Comparison of ENCODE assay signal across 9 cellular contexts in genomic region chr4:13654158-13654797, GRCh38. TPM values are rescaled to one million over a fixed set of nuclear protein-coding genes. Genes with fewer than 3 reads are reported as not detected.
DNase-seq lines count a peak whose midpoint lies in the region; ATAC-seq and TF ChIP-seq lines count a peak whose summit lies in the region.
"Had no signal": no experiment of that assay in that cellular context is flagged by ENCODE, and none has a peak within 500 bp of the region (broad histone marks: within the 10 kb centered on the region; RNA-seq: fewer than 3 reads in every experiment).

No MANE protein-coding gene starts in this region.

- H3K27me3 Mint-ChIP-seq in activated T-cell treated with anti-CD3 and anti-CD28 coated beads, Interleukin-2, amount 50 U/mL, for 24 hours = peaks cover 6% of the 10 kb centered on the region

- no peaks in the 10 kb centered on the region for H3K79me2 ChIP-seq in OCI-LY1 (ENCODE audit: insufficient read depth, low read length)

- no peak overlapping the region for H3K27ac ChIP-seq in OCI-LY1 (ENCODE audit: low read depth, low read length, poor library complexity, severe bottlenecking)
- H3K27ac ChIP-seq in mucosa of rectum (ENCODE audit: low read depth in 2 of 2, low read length in 2 of 2) = no peak overlapping the region
- H3K27ac ChIP-seq: epithelial cell of prostate had no signal

- no peaks in the 10 kb centered on the region for H3F3A ChIP-seq in OCI-LY1 (ENCODE audit: insufficient read depth, low read length)

- no peak overlapping the region for H2AFZ ChIP-seq in OCI-LY1 (ENCODE audit: low read length)

- no peaks in the 10 kb centered on the region for H3K9me3 ChIP-seq in OCI-LY1 (ENCODE audit: low read length)
- no peaks in the 10 kb centered on the region for H3K9me3 ChIP-seq in mucosa of rectum (ENCODE audit: control insufficient read depth in 2 of 2, low read length in 2 of 2)

- H3K4me1 ChIP-seq in OCI-LY1 (ENCODE audit: insufficient read depth, low read length, severe bottlenecking) = no peaks in the 10 kb centered on the region
- peaks cover 0 to 7% of the 10 kb centered on the region in 2 donors for H3K4me1 ChIP-seq in mucosa of rectum (ENCODE audit: control insufficient read depth in 2 of 2, insufficient read depth in 2 of 2, low read length in 2 of 2)

- peak overlapping the region; percentile 81 for H3K4me2 ChIP-seq in OCI-LY1 (ENCODE audit: low read length)

- peaks cover 18% of the 10 kb centered on the region for H3K4me1 Mint-ChIP-seq in activated T-cell treated with anti-CD3 and anti-CD28 coated beads, Interleukin-2, amount 50 U/mL, for 24 hours (ENCODE audit: low read depth)

- H3K9ac ChIP-seq in OCI-LY1 (ENCODE audit: low read length) (peak overlapping the region; percentile 53; the same call in 1 of the 2 replicates), mucosa of rectum (ENCODE audit: low read depth in 1 of 2, low read length in 2 of 2) (no peak overlapping the region)

- H3K36me3 ChIP-seq in OCI-LY1 (ENCODE audit: insufficient read depth, low read length) = no peaks in the 10 kb centered on the region
- H3K36me3 ChIP-seq in mucosa of rectum (ENCODE audit: control insufficient read depth in 2 of 2, insufficient read depth in 2 of 2, low read length in 2 of 2) = no peaks in the 10 kb centered on the region

- H4K20me1 ChIP-seq in OCI-LY1 (ENCODE audit: insufficient read depth, low read length) = no peaks in the 10 kb centered on the region

- H3K4me3 Mint-ChIP-seq in activated T-cell treated with anti-CD3 and anti-CD28 coated beads, Interleukin-2, amount 50 U/mL, for 24 hours = peak overlapping the region; percentile 78

- TF ChIP-seq CTCF in OCI-LY1 (IDR thresholded peaks at IDR 0.05; ENCODE audit: low read length) = peak; percentile 58

- no peaks in the 10 kb centered on the region for H3K9me3 Mint-ChIP-seq in activated T-cell treated with anti-CD3 and anti-CD28 coated beads, Interleukin-2, amount 50 U/mL, for 24 hours

- H3K4me3 ChIP-seq in OCI-LY1 (ENCODE audit: low read depth, low read length, poor library complexity, severe bottlenecking) (peak overlapping the region; percentile 62), mucosa of rectum (ENCODE audit: low read length in 2 of 2) (peak overlapping the region; percentile 65 to 81)

- peak; percentile 90 for ATAC-seq in GM21360 (IDR thresholded peaks at IDR 0.05; ENCODE audit: unreplicated experiment)
- peak; percentile 91 for ATAC-seq in esophagus mucosa

- H3K27me3 ChIP-seq in OCI-LY1 (ENCODE audit: insufficient read depth, low read length) (no peaks in the 10 kb centered on the region), mucosa of rectum (ENCODE audit: control insufficient read depth in 2 of 2, insufficient read depth in 2 of 2, low read length in 2 of 2) (peaks cover 0 to 3% of the 10 kb centered on the region in 2 donors)

- no peak overlapping the region for H3K27ac Mint-ChIP-seq in activated T-cell treated with anti-CD3 and anti-CD28 coated beads, Interleukin-2, amount 50 U/mL, for 24 hours

- no peaks in the 10 kb centered on the region for H3K9me2 ChIP-seq in OCI-LY1 (ENCODE audit: low read depth, low read length)

- DNase-seq in COR-L47 (lab: John Stamatoyannopoulos, UW) = peak; percentile 57
- DNase-seq in HPDE6-E6E7 (ENCODE audit: extremely low spot score) = peak; percentile 67
- DNase-seq in activated T-cell treated with anti-CD3 and anti-CD28 coated beads, Interleukin-2, amount 50 U/mL, for 24 hours = peak; percentile 88
- peak; percentile 57 to 59 for DNase-seq in stimulated activated CD8-positive, alpha-beta memory T cell treated with anti-CD3 and anti-CD28 coated beads, Interleukin-4, amount 100 ng/mL, for 4 hours (ENCODE audit: low read depth in 2 of 2, low spot score in 1 of 2)

- H3K36me3 Mint-ChIP-seq in activated T-cell treated with anti-CD3 and anti-CD28 coated beads, Interleukin-2, amount 50 U/mL, for 24 hours (ENCODE audit: low read depth) = no peaks in the 10 kb centered on the region

RNA-seq across cellular contexts. Expression of gene BOD1L1, which starts 26.8 kb away (rescaled TPM):
- total RNA-seq in esophagus mucosa = 17.3 TPM
